ENCODE assay signal across 16 cellular contexts in genomic region chr6:41634657-41635056, GRCh38. TPM values are rescaled to one million over a fixed set of nuclear protein-coding genes. Genes with fewer than 3 reads are reported as not detected.
DNase-seq lines count a peak whose midpoint lies in the region; TF ChIP-seq lines count a peak whose summit lies in the region.
"Had no signal": no experiment of that assay in that cellular context is flagged by ENCODE, and none has a peak within 500 bp of the region (broad histone marks: within the 10 kb centered on the region; RNA-seq: fewer than 3 reads in every experiment).

No MANE protein-coding gene starts in this region.

- H3K4me1 ChIP-seq in BLaER1 (peaks cover 72% of the 10 kb centered on the region), NT2/D1 (ENCODE audit: insufficient read depth, insufficient read length) (peaks cover 3% of the 10 kb centered on the region), endodermal cell (ENCODE audit: control insufficient read depth, insufficient read depth, low read length) (peaks cover 2% of the 10 kb centered on the region), neuronal stem cell (ENCODE audit: control insufficient read depth in 2 of 2, insufficient read depth in 1 of 2, low read depth in 1 of 2, low read length in 2 of 2) (peaks cover 12 to 22% of the 10 kb centered on the region in 2 donors), thyroid gland (peaks cover 19 to 28% of the 10 kb centered on the region in 2 donors)

- no peaks in the 10 kb centered on the region for H3K9me3 Mint-ChIP-seq in endodermal cell
- no peaks in the 10 kb centered on the region for H3K9me3 Mint-ChIP-seq in activated naive CD4-positive, alpha-beta T cell treated with anti-CD3 and anti-CD28 coated beads, Interleukin-2, amount 10 ng/mL, durations not matched to agents 7 days and 5 days
- H3K9me3 Mint-ChIP-seq: activated CD4-positive, alpha-beta memory T cell treated with anti-CD3 and anti-CD28 coated beads, Interleukin-2, amount 10 ng/mL, durations not matched to agents 7 days and 5 days; stimulated activated memory B cell treated with anti-CD40 and anti-IgM and Interleukin-4, amounts not matched to agents 10 μg/mL and 1 μg/mL and 100 μg/mL, for 72 hours; T-helper 2 cell treated with Interferon-gamma antibody and Interleukin-4, amounts not matched to agents 5 μg/mL and 100 μg/mL, for 36 hours had no signal

- DNase-seq in NT2/D1 (ENCODE audit: low read depth, low spot score) (no peak), endodermal cell (peak; percentile 69), neuronal stem cell (ENCODE audit: low spot score) (no peak), MG63 (no peak), thyroid gland (no peak)
- no peak for DNase-seq in activated naive CD4-positive, alpha-beta T cell treated with anti-CD3 and anti-CD28 coated beads, Interleukin-2, amount 10 ng/mL, durations not matched to agents 7 days and 5 days
- no peak for DNase-seq in stimulated activated CD4-positive, alpha-beta T cell treated with anti-CD3 and anti-CD28 coated beads, Interleukin-15, amount 100 ng/mL, for 24 hours
- DNase-seq: activated CD4-positive, alpha-beta memory T cell treated with anti-CD3 and anti-CD28 coated beads, Interleukin-2, amount 10 ng/mL, durations not matched to agents 7 days and 5 days; MM.1S; PC-3; stimulated activated CD4-positive, alpha-beta T cell treated with anti-CD3 and anti-CD28 coated beads, Interleukin-4, amount 100 ng/mL, for 24 hours had no signal

- no peak overlapping the region for H3K4me3 Mint-ChIP-seq in endodermal cell
- H3K4me3 Mint-ChIP-seq in activated naive CD4-positive, alpha-beta T cell treated with anti-CD3 and anti-CD28 coated beads, Interleukin-2, amount 10 ng/mL, durations not matched to agents 7 days and 5 days: no peak overlapping the region
- H3K4me3 Mint-ChIP-seq: activated CD4-positive, alpha-beta memory T cell treated with anti-CD3 and anti-CD28 coated beads, Interleukin-2, amount 10 ng/mL, durations not matched to agents 7 days and 5 days; stimulated activated memory B cell treated with anti-CD40 and anti-IgM and Interleukin-4, amounts not matched to agents 10 μg/mL and 1 μg/mL and 100 μg/mL, for 72 hours; T-helper 2 cell treated with Interferon-gamma antibody and Interleukin-4, amounts not matched to agents 5 μg/mL and 100 μg/mL, for 36 hours had no signal

- H4K8ac ChIP-seq in neuronal stem cell (ENCODE audit: low read depth, low read length): no peak overlapping the region

- peak overlapping the region; percentile 15 for H3K18ac ChIP-seq in neuronal stem cell (ENCODE audit: low read length)

- H2AK5ac ChIP-seq in neuronal stem cell (ENCODE audit: low read depth, low read length): peak overlapping the region; percentile 7

- TF ChIP-seq POLR2A in thyroid gland (IDR thresholded peaks at IDR 0.05): no peak

- H3K9ac ChIP-seq in BLaER1 (peak overlapping the region; percentile 49; the same call in 1 of the 2 replicates), NT2/D1 (ENCODE audit: insufficient read length, low read depth) (peak overlapping the region; percentile 21), endodermal cell (ENCODE audit: extremely low read depth, low read length, poor library complexity, severe bottlenecking) (no peak overlapping the region), neuronal stem cell (ENCODE audit: low read depth, low read length, poor library complexity) (no peak overlapping the region)
- H3K9ac ChIP-seq: parathyroid adenoma had no signal

- intact Hi-C loops in thyroid gland (cut with DNase I): no loop called here

- peaks cover 13% of the 10 kb centered on the region for H3K4me1 Mint-ChIP-seq in endodermal cell
- H3K4me1 Mint-ChIP-seq in activated naive CD4-positive, alpha-beta T cell treated with anti-CD3 and anti-CD28 coated beads, Interleukin-2, amount 10 ng/mL, durations not matched to agents 7 days and 5 days: peaks cover 6% of the 10 kb centered on the region

- H4K20me1 ChIP-seq in BLaER1: peaks cover 5% of the 10 kb centered on the region

- H3K4me2 ChIP-seq in BLaER1 (peak overlapping the region; percentile 92), neuronal stem cell (ENCODE audit: insufficient read depth, low read length, poor library complexity, severe bottlenecking) (no peak overlapping the region)

- H2AFZ ChIP-seq in neuronal stem cell (ENCODE audit: low read length): peak overlapping the region; percentile 81
- H2AFZ ChIP-seq: parathyroid adenoma had no signal

- H3K27ac ChIP-seq in BLaER1 (peak overlapping the region; percentile 70), endodermal cell (ENCODE audit: low read depth, low read length) (no peak overlapping the region), neuronal stem cell (replicated peaks; ENCODE audit: low read length) (no peak overlapping the region), thyroid gland (no peak overlapping the region)
- H3K27ac ChIP-seq: HL-60, parathyroid adenoma had no signal

- H3K9me3 ChIP-seq in BLaER1 (no peaks in the 10 kb centered on the region), NT2/D1 (ENCODE audit: insufficient read depth, low read length) (no peaks in the 10 kb centered on the region), endodermal cell (ENCODE audit: control insufficient read depth, low read length) (no peaks in the 10 kb centered on the region), neuronal stem cell (replicated peaks in 1 of 2; ENCODE audit: control insufficient read depth in 2 of 2, insufficient read depth in 1 of 2, low read depth in 1 of 2, low read length in 2 of 2) (peaks cover 0 to 3% of the 10 kb centered on the region in 2 donors), MG63 (no peaks in the 10 kb centered on the region), thyroid gland (no peaks in the 10 kb centered on the region)

- peaks cover 5% of the 10 kb centered on the region for H3K79me1 ChIP-seq in neuronal stem cell (ENCODE audit: low read depth, low read length)

- H3K14ac ChIP-seq in neuronal stem cell (ENCODE audit: low read length): no peak overlapping the region

- CTCF ChIA-PET in activated naive CD4-positive, alpha-beta T cell treated with anti-CD3 and anti-CD28 coated beads, Interleukin-2, amount 10 ng/mL, durations not matched to agents 7 days and 5 days (lab: Charles Lee): no interaction called here

- H3K4me3 ChIP-seq in BLaER1: 0 out of 2 replicates have a peak overlapping the region, but pooled peaks have one; percentile 22
- H3K4me3 ChIP-seq in NT2/D1 (ENCODE audit: insufficient read length, low read depth): no peak overlapping the region
- no peak overlapping the region for H3K4me3 ChIP-seq in endodermal cell (ENCODE audit: low read length)
- no peak overlapping the region for H3K4me3 ChIP-seq in neuronal stem cell (ENCODE audit: low read length in 2 of 2)
- H3K4me3 ChIP-seq in MG63: no peak overlapping the region
- no peak overlapping the region for H3K4me3 ChIP-seq in thyroid gland (replicated peaks in 1 of 3)

- no peak overlapping the region for H2BK15ac ChIP-seq in neuronal stem cell (ENCODE audit: low read length)

- no peak overlapping the region for H2BK120ac ChIP-seq in neuronal stem cell (ENCODE audit: low read depth, low read length)

- no peak overlapping the region for H4K91ac ChIP-seq in neuronal stem cell (ENCODE audit: low read depth, low read length, poor library complexity)

- TF ChIP-seq CTCF in endodermal cell (conservative IDR thresholded peaks at IDR 0.05) (no peak), thyroid gland (IDR thresholded peaks at IDR 0.05) (no peak)

- no peak overlapping the region for H2BK5ac ChIP-seq in neuronal stem cell (ENCODE audit: low read length)

- no peak overlapping the region for H3K4ac ChIP-seq in neuronal stem cell (ENCODE audit: low read length)

- no peak overlapping the region for H2BK12ac ChIP-seq in neuronal stem cell (ENCODE audit: low read length)

- no peaks in the 10 kb centered on the region for H3K27me3 ChIP-seq in BLaER1
- peaks cover 25% of the 10 kb centered on the region for H3K27me3 ChIP-seq in NT2/D1 (ENCODE audit: insufficient read depth, insufficient read length)
- H3K27me3 ChIP-seq in endodermal cell (ENCODE audit: control insufficient read depth, insufficient read depth, low read length, poor library complexity, severe bottlenecking): peaks cover 49% of the 10 kb centered on the region
- H3K27me3 ChIP-seq in neuronal stem cell (ENCODE audit: control insufficient read depth in 3 of 3, insufficient read depth in 3 of 3, low read depth in 1 of 3, low read length in 3 of 3): peaks cover 12 to 29% (median 18%) of the 10 kb centered on the region in 3 experiments
- H3K27me3 ChIP-seq in MG63: no peaks in the 10 kb centered on the region
- peaks cover 6% of the 10 kb centered on the region for H3K27me3 ChIP-seq in thyroid gland

- WGBS in endodermal cell (ENCODE audit: insufficient coverage in 1 of 2, insufficient read length in 1 of 2), 2 experiments: 47 to 64% methylated on average over 3 to 4 of the region's 4 CpGs
- no CpG with 5 or more reads among the region's 4 CpGs for WGBS in neuronal stem cell (ENCODE audit: extremely low coverage in 2 of 2, insufficient read length in 2 of 2, insufficient replicate concordance in 1 of 2), 2 donors
- 31 to 44% methylated on average over 4 of the region's 4 CpGs for WGBS in thyroid gland, 2 donors

- H3K27me3 Mint-ChIP-seq in endodermal cell (ENCODE audit: insufficient read depth): peaks cover 66% of the 10 kb centered on the region
- peaks cover 67% of the 10 kb centered on the region for H3K27me3 Mint-ChIP-seq in activated naive CD4-positive, alpha-beta T cell treated with anti-CD3 and anti-CD28 coated beads, Interleukin-2, amount 10 ng/mL, durations not matched to agents 7 days and 5 days

- no peaks in the 10 kb centered on the region for H3K36me3 Mint-ChIP-seq in endodermal cell (ENCODE audit: low read depth)
- H3K36me3 Mint-ChIP-seq in activated naive CD4-positive, alpha-beta T cell treated with anti-CD3 and anti-CD28 coated beads, Interleukin-2, amount 10 ng/mL, durations not matched to agents 7 days and 5 days: no peaks in the 10 kb centered on the region
- H3K36me3 Mint-ChIP-seq: stimulated activated memory B cell treated with anti-CD40 and anti-IgM and Interleukin-4, amounts not matched to agents 10 μg/mL and 1 μg/mL and 100 μg/mL, for 72 hours had no signal

- 0 out of 2 replicates have a peak, but pooled peaks cover under 1% of the 10 kb centered on the region for H3K36me3 ChIP-seq in BLaER1
- no peaks in the 10 kb centered on the region for H3K36me3 ChIP-seq in NT2/D1 (ENCODE audit: insufficient read depth, insufficient read length, low read length)
- H3K36me3 ChIP-seq in endodermal cell (ENCODE audit: control insufficient read depth, insufficient read depth, low read length): no peaks in the 10 kb centered on the region
- peaks cover 0 to 2% of the 10 kb centered on the region in 2 donors for H3K36me3 ChIP-seq in neuronal stem cell (replicated peaks in 1 of 2; ENCODE audit: control insufficient read depth in 2 of 2, insufficient read depth in 2 of 2, low read length in 2 of 2)
- no peaks in the 10 kb centered on the region for H3K36me3 ChIP-seq in MG63
- no peaks in the 10 kb centered on the region for H3K36me3 ChIP-seq in thyroid gland

- H3K27ac Mint-ChIP-seq in endodermal cell: no peak overlapping the region
- no peak overlapping the region for H3K27ac Mint-ChIP-seq in activated naive CD4-positive, alpha-beta T cell treated with anti-CD3 and anti-CD28 coated beads, Interleukin-2, amount 10 ng/mL, durations not matched to agents 7 days and 5 days
- H3K27ac Mint-ChIP-seq: activated CD4-positive, alpha-beta memory T cell treated with anti-CD3 and anti-CD28 coated beads, Interleukin-2, amount 10 ng/mL, durations not matched to agents 7 days and 5 days; stimulated activated memory B cell treated with anti-CD40 and anti-IgM and Interleukin-4, amounts not matched to agents 10 μg/mL and 1 μg/mL and 100 μg/mL, for 72 hours; T-helper 2 cell treated with Interferon-gamma antibody and Interleukin-4, amounts not matched to agents 5 μg/mL and 100 μg/mL, for 36 hours had no signal

- no peak overlapping the region for H3K23ac ChIP-seq in neuronal stem cell (ENCODE audit: low read depth, low read length, poor library complexity)

RNA-seq across cellular contexts. Expression of gene MDFI, which starts 3.6 kb away (rescaled TPM):
- total RNA-seq in endodermal cell (10 to 100 TPM; 52.7 to 80.0 TPM), thyroid gland (1 to 10 TPM; 2.9 to 9.3 (median 6.5) TPM)
- 76.9 TPM for polyA plus RNA-seq in endodermal cell (2013, experiment 1 of 2)
- polyA plus RNA-seq in endodermal cell (2013, experiment 2 of 2): 84.7 TPM
- 73.1 TPM for polyA plus RNA-seq in neuronal stem cell (2013, experiment 1 of 2)
- polyA plus RNA-seq in neuronal stem cell (2013, experiment 2 of 2): 65.6 TPM
- not detected in 2 replicates for total RNA-seq in MG63 (2014; rRNA removed; shearing (Covaris generic); ENCODE audit: low replicate concordance)
- total RNA-seq: activated CD4-positive, alpha-beta memory T cell treated with anti-CD3 and anti-CD28 coated beads, Interleukin-2, amount 10 ng/mL, durations not matched to agents 7 days and 5 days had no signal

Comparison
In these comparisons a context has a peak if more than half of its experiments do, and no peak if none do; other contexts are left out.
1. H3K9ac ChIP-seq: peak in BLaER1 (single experiment) and NT2/D1 (single experiment); none in endodermal cell (single experiment) and neuronal stem cell (single experiment).
2. RNA of gene MDFI, which starts 3.6 kb away (total RNA-seq): 52.7 to 80.0 TPM in endodermal cell; 2.9 to 9.3 TPM in thyroid gland and not detected in MG63; every median in the first group is over 4 times any median in the second.